In the genomic region with DNA sequence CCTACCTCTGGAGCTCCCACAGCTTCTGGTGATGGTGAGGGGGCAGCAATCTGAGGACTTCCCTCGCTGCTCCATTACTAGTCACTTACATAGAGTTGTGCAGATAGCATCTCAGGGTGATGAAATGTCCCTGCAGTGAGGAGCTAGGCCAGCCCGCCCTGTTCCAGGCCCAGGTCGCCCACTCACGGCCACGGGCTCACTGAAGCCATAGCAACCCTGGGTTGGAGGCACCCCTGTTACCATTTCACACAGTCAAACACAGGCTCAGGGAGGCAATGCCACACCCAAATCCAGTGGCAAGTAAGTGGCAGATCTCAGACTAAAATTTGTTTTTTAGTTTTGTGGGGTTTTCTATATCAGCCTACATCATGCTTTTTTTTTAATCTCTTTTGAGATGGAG, we compare ENCODE assay signal across 29 cellular contexts. TPM values are rescaled to one million over a fixed set of nuclear protein-coding genes. Genes with fewer than 3 reads are reported as not detected.
DNase-seq lines count a peak whose midpoint lies in the region; ATAC-seq and TF ChIP-seq lines count a peak whose summit lies in the region.
"Had no signal": no experiment of that assay in that cellular context is flagged by ENCODE, and none has a peak within 500 bp of the region (broad histone marks: within the 10 kb centered on the region; RNA-seq: fewer than 3 reads in every experiment).

No MANE protein-coding gene starts in this region.

- peak overlapping the region; percentile 18; the same call in 1 of the 2 replicates for H3K27ac ChIP-seq in HUES64 (ENCODE audit: low read depth, low read length)
- H3K27ac ChIP-seq: gastroesophageal sphincter, neural progenitor cell, prostate gland, stomach had no signal

- H3K36me3 Mint-ChIP-seq in activated CD4-positive, alpha-beta T cell treated with anti-CD3 and anti-CD28 coated beads for 36 hours (ENCODE audit: low read depth) = peaks cover 10% of the 10 kb centered on the region
- peaks cover 28% of the 10 kb centered on the region for H3K36me3 Mint-ChIP-seq in activated CD4-positive, alpha-beta T cell treated with anti-CD3 and anti-CD28 coated beads, Interleukin-2, amount 10 ng/mL, durations not matched to agents 7 days and 5 days (ENCODE audit: low read depth)
- peaks cover 37% of the 10 kb centered on the region for H3K36me3 Mint-ChIP-seq in central memory CD8-positive, alpha-beta T cell (ENCODE audit: insufficient read depth)
- H3K36me3 Mint-ChIP-seq in nephron progenitor cell (ENCODE audit: low read depth) = no peaks in the 10 kb centered on the region
- H3K36me3 Mint-ChIP-seq: neural progenitor cell, type B pancreatic cell had no signal

- no peak overlapping the region for H3K4me3 Mint-ChIP-seq in activated CD4-positive, alpha-beta T cell treated with anti-CD3 and anti-CD28 coated beads for 36 hours
- no peak overlapping the region for H3K4me3 Mint-ChIP-seq in activated CD4-positive, alpha-beta T cell treated with anti-CD3 and anti-CD28 coated beads, Interleukin-2, amount 10 ng/mL, durations not matched to agents 7 days and 5 days
- H3K4me3 Mint-ChIP-seq in central memory CD8-positive, alpha-beta T cell = no peak overlapping the region
- H3K4me3 Mint-ChIP-seq in nephron progenitor cell = no peak overlapping the region
- H3K4me3 Mint-ChIP-seq: neural progenitor cell; T-helper 2 cell treated with Interferon-gamma antibody and Interleukin-4, amounts not matched to agents 5 μg/mL and 100 μg/mL, for 36 hours; type B pancreatic cell had no signal

- peaks cover 16% of the 10 kb centered on the region for H3K4me1 ChIP-seq in HUES64 (ENCODE audit: insufficient read depth, low read length)
- H3K4me1 ChIP-seq: prostate gland had no signal

- 81% methylated on average over 5 of the region's 5 CpGs for WGBS in HUES64

- no peak for ATAC-seq in activated CD4-positive, alpha-beta T cell treated with anti-CD3 and anti-CD28 coated beads for 36 hours
- no peak for ATAC-seq in central memory CD8-positive, alpha-beta T cell (replicated peaks; ENCODE audit: extremely low read depth, poor library complexity, severe bottlenecking)
- ATAC-seq in HG02678 (IDR thresholded peaks at IDR 0.05; ENCODE audit: unreplicated experiment) = no peak
- ATAC-seq: esophagus mucosa, gastroesophageal sphincter, PC-3 had no signal

- H3K9me3 ChIP-seq in HUES64 (ENCODE audit: insufficient read depth, low read depth, low read length) = no peaks in the 10 kb centered on the region
- H3K9me3 ChIP-seq: gastroesophageal sphincter, prostate gland, stomach had no signal

- no peaks in the 10 kb centered on the region for H3K27me3 Mint-ChIP-seq in activated CD4-positive, alpha-beta T cell treated with anti-CD3 and anti-CD28 coated beads for 36 hours
- no peaks in the 10 kb centered on the region for H3K27me3 Mint-ChIP-seq in activated CD4-positive, alpha-beta T cell treated with anti-CD3 and anti-CD28 coated beads, Interleukin-2, amount 10 ng/mL, durations not matched to agents 7 days and 5 days
- H3K27me3 Mint-ChIP-seq in central memory CD8-positive, alpha-beta T cell = no peaks in the 10 kb centered on the region
- peaks cover 58% of the 10 kb centered on the region for H3K27me3 Mint-ChIP-seq in nephron progenitor cell (ENCODE audit: low read depth, poor library complexity)

- intact Hi-C loops in activated CD4-positive, alpha-beta T cell treated with anti-CD3 and anti-CD28 coated beads for 36 hours (cut with DNase I, micrococcal nuclease) = no loop called here

- DNase-seq in activated CD4-positive, alpha-beta T cell treated with anti-CD3 and anti-CD28 coated beads for 36 hours = no peak
- no peak for DNase-seq in activated CD4-positive, alpha-beta T cell treated with anti-CD3 and anti-CD28 coated beads, Interleukin-2, amount 10 ng/mL, durations not matched to agents 7 days and 5 days
- no peak for DNase-seq in central memory CD8-positive, alpha-beta T cell (ENCODE audit: low spot score in 2 of 2)
- no peak for DNase-seq in nephron progenitor cell
- DNase-seq in NCI-H446 treated with DMSO at 0.1 percent for 48 hours (lab: John Stamatoyannopoulos, UW) = no peak
- DNase-seq in NCI-H2107 (lab: John Stamatoyannopoulos, UW) = no peak
- DNase-seq: 8988T; activated CD4-positive, CD25-positive, alpha-beta regulatory T cell; activated gamma-delta T cell; aorta; Calu3; central memory CD4-positive, alpha-beta T cell; KBM-7; midbrain; MV-4-11; NCI-H1930; PC-3; stomach had no signal

- peaks cover 10% of the 10 kb centered on the region for H3K4me1 Mint-ChIP-seq in activated CD4-positive, alpha-beta T cell treated with anti-CD3 and anti-CD28 coated beads for 36 hours
- peaks cover 17% of the 10 kb centered on the region for H3K4me1 Mint-ChIP-seq in activated CD4-positive, alpha-beta T cell treated with anti-CD3 and anti-CD28 coated beads, Interleukin-2, amount 10 ng/mL, durations not matched to agents 7 days and 5 days
- peaks cover 23% of the 10 kb centered on the region for H3K4me1 Mint-ChIP-seq in central memory CD8-positive, alpha-beta T cell
- peaks cover 36% of the 10 kb centered on the region for H3K4me1 Mint-ChIP-seq in nephron progenitor cell

- no peak overlapping the region for H3K9ac ChIP-seq in HUES64 (ENCODE audit: low read depth, low read length)
- H3K9ac ChIP-seq: neural progenitor cell had no signal

- peaks cover 23% of the 10 kb centered on the region for H3K27me3 ChIP-seq in HUES64 (ENCODE audit: insufficient read depth, low read length)

- CTCF ChIA-PET in activated CD4-positive, alpha-beta T cell treated with anti-CD3 and anti-CD28 coated beads for 36 hours (lab: Charles Lee) = interaction anchor here (0.6 kb wide), 1 partner anchor 8 kb away, joined by 3 read pairs; no protein-coding TSS in a partner anchor
- CTCF ChIA-PET in activated CD4-positive, alpha-beta T cell treated with anti-CD3 and anti-CD28 coated beads, Interleukin-2, amount 10 ng/mL, durations not matched to agents 7 days and 5 days (lab: Charles Lee) = interaction anchor here (0.7 to 2.2 kb wide), 3 partner anchors 8 to 16 kb away, joined by 3 to 5 read pairs (median 3); no protein-coding TSS in a partner anchor

- no peak overlapping the region for H3K4me3 ChIP-seq in HUES64 (ENCODE audit: low read length)
- H3K4me3 ChIP-seq: gastroesophageal sphincter, neural progenitor cell, prostate gland, stomach had no signal

- H3K9me3 Mint-ChIP-seq in activated CD4-positive, alpha-beta T cell treated with anti-CD3 and anti-CD28 coated beads for 36 hours (ENCODE audit: low read depth) = no peaks in the 10 kb centered on the region
- no peaks in the 10 kb centered on the region for H3K9me3 Mint-ChIP-seq in activated CD4-positive, alpha-beta T cell treated with anti-CD3 and anti-CD28 coated beads, Interleukin-2, amount 10 ng/mL, durations not matched to agents 7 days and 5 days
- H3K9me3 Mint-ChIP-seq in central memory CD8-positive, alpha-beta T cell = no peaks in the 10 kb centered on the region
- no peaks in the 10 kb centered on the region for H3K9me3 Mint-ChIP-seq in nephron progenitor cell
- H3K9me3 Mint-ChIP-seq: neural progenitor cell; T-helper 2 cell treated with Interferon-gamma antibody and Interleukin-4, amounts not matched to agents 5 μg/mL and 100 μg/mL, for 36 hours; type B pancreatic cell had no signal

- POLR2A ChIA-PET in activated CD4-positive, alpha-beta T cell treated with anti-CD3 and anti-CD28 coated beads for 36 hours (lab: Charles Lee) = interaction anchor here (0.6 kb wide), 1 partner anchor 24 kb away, joined by 6 read pairs; no protein-coding TSS in a partner anchor
- POLR2A ChIA-PET in activated CD4-positive, alpha-beta T cell treated with anti-CD3 and anti-CD28 coated beads, Interleukin-2, amount 10 ng/mL, durations not matched to agents 7 days and 5 days (lab: Charles Lee) = interaction anchor here (0.5 kb wide), 1 partner anchor 260 kb away, joined by 3 read pairs; no protein-coding TSS in a partner anchor

- TF ChIP-seq CTCF in nephron progenitor cell (IDR thresholded peaks at IDR 0.05) = no peak

- no peaks in the 10 kb centered on the region for H3K36me3 ChIP-seq in HUES64 (ENCODE audit: insufficient read depth, low read length)
- H3K36me3 ChIP-seq: neural progenitor cell, prostate gland had no signal

- peak overlapping the region; percentile 11 for H3K27ac Mint-ChIP-seq in activated CD4-positive, alpha-beta T cell treated with anti-CD3 and anti-CD28 coated beads for 36 hours
- H3K27ac Mint-ChIP-seq in activated CD4-positive, alpha-beta T cell treated with anti-CD3 and anti-CD28 coated beads, Interleukin-2, amount 10 ng/mL, durations not matched to agents 7 days and 5 days = no peak overlapping the region
- peak overlapping the region; percentile 77 for H3K27ac Mint-ChIP-seq in central memory CD8-positive, alpha-beta T cell (ENCODE audit: low read depth)
- peak overlapping the region; percentile 12 for H3K27ac Mint-ChIP-seq in nephron progenitor cell
- H3K27ac Mint-ChIP-seq: neural progenitor cell; T-helper 2 cell treated with Interferon-gamma antibody and Interleukin-4, amounts not matched to agents 5 μg/mL and 100 μg/mL, for 36 hours; type B pancreatic cell had no signal

RNA-seq across cellular contexts. Expression of a gene that starts 19.6 kb away (rescaled TPM):
- total RNA-seq in activated CD4-positive, alpha-beta T cell treated with anti-CD3 and anti-CD28 coated beads for 36 hours = 10 to 100 TPM; 30.3 to 35.2 TPM
- 10 to 100 TPM; 67.9 to 71.4 TPM for total RNA-seq in activated CD4-positive, alpha-beta T cell treated with anti-CD3 and anti-CD28 coated beads, Interleukin-2, amount 10 ng/mL, durations not matched to agents 7 days and 5 days
- 1.6 TPM for polyA plus RNA-seq in HUES64 (2013, experiment 1 of 2)
- 3.1 TPM for polyA plus RNA-seq in HUES64 (2013, experiment 2 of 2)
- total RNA-seq: Calu3 had no signal

RNA-seq across cellular contexts. Expression of a gene that starts 23.7 kb away (rescaled TPM):
- total RNA-seq in activated CD4-positive, alpha-beta T cell treated with anti-CD3 and anti-CD28 coated beads for 36 hours = 10 to 100 TPM; 11.3 to 14.0 TPM
- total RNA-seq in activated CD4-positive, alpha-beta T cell treated with anti-CD3 and anti-CD28 coated beads, Interleukin-2, amount 10 ng/mL, durations not matched to agents 7 days and 5 days = 10 to 100 TPM; 21.7 to 24.0 TPM
- 9.2 TPM for polyA plus RNA-seq in HUES64 (2013, experiment 1 of 2)
- 13.4 TPM for polyA plus RNA-seq in HUES64 (2013, experiment 2 of 2)

RNA-seq across cellular contexts. Expression of a gene that starts 27.0 kb away (rescaled TPM):
- total RNA-seq in activated CD4-positive, alpha-beta T cell treated with anti-CD3 and anti-CD28 coated beads for 36 hours = 10 to 100 TPM; 63.8 to 80.4 TPM
- 100 to 1,000 TPM in 1 of 2 experiments, 10 to 100 TPM in 1; 99.4 to 110 TPM for total RNA-seq in activated CD4-positive, alpha-beta T cell treated with anti-CD3 and anti-CD28 coated beads, Interleukin-2, amount 10 ng/mL, durations not matched to agents 7 days and 5 days
- polyA plus RNA-seq in HUES64 (2013, experiment 1 of 2) = 61.8 TPM
- 57.8 TPM for polyA plus RNA-seq in HUES64 (2013, experiment 2 of 2)

RNA-seq across cellular contexts. Expression of a gene that starts 43.0 kb away (rescaled TPM):
- total RNA-seq in activated CD4-positive, alpha-beta T cell treated with anti-CD3 and anti-CD28 coated beads for 36 hours = under 1 TPM; 0.16 to 0.30 TPM
- 1 to 10 TPM; 1.2 to 1.6 TPM for total RNA-seq in activated CD4-positive, alpha-beta T cell treated with anti-CD3 and anti-CD28 coated beads, Interleukin-2, amount 10 ng/mL, durations not matched to agents 7 days and 5 days
- not detected for polyA plus RNA-seq in HUES64 (2013, experiment 1 of 2)
- not detected for polyA plus RNA-seq in HUES64 (2013, experiment 2 of 2)
- total RNA-seq: Calu3, esophagus mucosa, gastroesophageal sphincter, H4, kidney epithelial cell, skeletal muscle tissue, stomach had no signal
- polyA plus RNA-seq: aorta had no signal

RNA-seq across cellular contexts. Expression of a gene that starts 43.4 kb away (rescaled TPM):
- 10 to 100 TPM; 12.9 to 15.1 TPM for total RNA-seq in activated CD4-positive, alpha-beta T cell treated with anti-CD3 and anti-CD28 coated beads for 36 hours
- 10 to 100 TPM in 1 of 2 experiments, 1 to 10 TPM in 1; 8.7 to 11.0 TPM for total RNA-seq in activated CD4-positive, alpha-beta T cell treated with anti-CD3 and anti-CD28 coated beads, Interleukin-2, amount 10 ng/mL, durations not matched to agents 7 days and 5 days
- 6.9 TPM for polyA plus RNA-seq in HUES64 (2013, experiment 1 of 2)
- polyA plus RNA-seq in HUES64 (2013, experiment 2 of 2) = 4.1 TPM
